Comparison of ENCODE assay signal across 8 cellular contexts in genomic region chrX:10615931-10616780, GRCh38. TPM values are rescaled to one million over a fixed set of nuclear protein-coding genes. Genes with fewer than 3 reads are reported as not detected.
DNase-seq lines count a peak whose midpoint lies in the region; ATAC-seq and TF ChIP-seq lines count a peak whose summit lies in the region.

No MANE protein-coding gene starts in this region.

- no peak overlapping the region for H3K27ac Mint-ChIP-seq in glutamatergic neuron (ENCODE audit: unreplicated experiment)
- H3K27ac Mint-ChIP-seq in naive thymus-derived CD4-positive, alpha-beta T cell = no peak overlapping the region

- H3K4me2 ChIP-seq in MM.1S (ENCODE audit: low read depth, low read length) = no peak overlapping the region

- H3K4me3 Mint-ChIP-seq in glutamatergic neuron (ENCODE audit: unreplicated experiment) = peak overlapping the region; percentile 8
- no peak overlapping the region for H3K4me3 Mint-ChIP-seq in naive thymus-derived CD4-positive, alpha-beta T cell

- peaks cover 11% of the 10 kb centered on the region; the same call in 1 of the 2 replicates for H3F3A ChIP-seq in MM.1S (ENCODE audit: insufficient read depth, low read length)

- H3K79me2 ChIP-seq in MM.1S (ENCODE audit: low read length) = peaks cover 35% of the 10 kb centered on the region

- DNase-seq in EH (ENCODE audit: low read depth) (peak; percentile 73), MM.1S (no peak), SW480 (ENCODE audit: low spot score) (peak; percentile 69), glutamatergic neuron (peak; percentile 37), putamen (ENCODE audit: low spot score) (peak; percentile 58)
- no peak for DNase-seq in naive thymus-derived CD4-positive, alpha-beta T cell
- DNase-seq in activated effector memory CD4-positive, alpha-beta T cell treated with anti-CD3 and anti-CD28 coated beads, Interleukin-2, amount 50 U/mL, for 16 hours = no peak

- peaks cover 25% of the 10 kb centered on the region for H3K4me1 Mint-ChIP-seq in glutamatergic neuron (ENCODE audit: low read depth, unreplicated experiment)
- peaks cover 4 to 18% (median 11%) of the 10 kb centered on the region in 7 donors for H3K4me1 Mint-ChIP-seq in naive thymus-derived CD4-positive, alpha-beta T cell

- no peak overlapping the region for H3K27ac ChIP-seq in MM.1S (ENCODE audit: low read length)
- H3K27ac ChIP-seq in naive thymus-derived CD4-positive, alpha-beta T cell (ENCODE audit: low read depth, low read length) = no peak overlapping the region

- no peak overlapping the region for H2AFZ ChIP-seq in MM.1S (ENCODE audit: low read length)

- peaks cover 2% of the 10 kb centered on the region for H3K27me3 Mint-ChIP-seq in glutamatergic neuron (ENCODE audit: unreplicated experiment)
- H3K27me3 Mint-ChIP-seq in naive thymus-derived CD4-positive, alpha-beta T cell = peaks cover 20 to 37% (median 23%) of the 10 kb centered on the region in 5 donors

- intact Hi-C loops in naive thymus-derived CD4-positive, alpha-beta T cell (cut with micrococcal nuclease) = loop anchor here (1.0 to 5.0 kb wide), 2 partner anchors 427 to 429 kb away; no protein-coding TSS in a partner anchor

- no peak overlapping the region for H3K9ac ChIP-seq in MM.1S (ENCODE audit: low read length)

- H4K20me1 ChIP-seq in MM.1S (ENCODE audit: insufficient read depth, low read length) = no peaks in the 10 kb centered on the region

- H3K9me2 ChIP-seq in MM.1S (replicated peaks; ENCODE audit: insufficient read depth, low read length) = no peaks in the 10 kb centered on the region

- peaks cover 1% of the 10 kb centered on the region for H3K9me3 Mint-ChIP-seq in glutamatergic neuron (ENCODE audit: unreplicated experiment)
- H3K9me3 Mint-ChIP-seq in naive thymus-derived CD4-positive, alpha-beta T cell = peaks cover 0 to 2% (median 0%) of the 10 kb centered on the region in 11 donors

- H3K36me3 ChIP-seq in MM.1S (replicated peaks; ENCODE audit: insufficient read depth, low read length) = no peaks in the 10 kb centered on the region
- H3K36me3 ChIP-seq in naive thymus-derived CD4-positive, alpha-beta T cell (ENCODE audit: control insufficient read depth in 2 of 3, insufficient read depth in 3 of 3, low read length in 3 of 3) = no peaks in the 10 kb centered on the region

- CTCF ChIA-PET in naive thymus-derived CD4-positive, alpha-beta T cell (lab: Charles Lee) = no interaction called here

- no peaks in the 10 kb centered on the region for H3K4me1 ChIP-seq in MM.1S (ENCODE audit: low read length)
- no peaks in the 10 kb centered on the region for H3K4me1 ChIP-seq in naive thymus-derived CD4-positive, alpha-beta T cell (ENCODE audit: control insufficient read depth in 2 of 2, insufficient read depth in 2 of 2, low read length in 2 of 2)

- H3K9me3 ChIP-seq in MM.1S (replicated peaks; ENCODE audit: insufficient read depth, low read length) = no peaks in the 10 kb centered on the region
- H3K9me3 ChIP-seq in naive thymus-derived CD4-positive, alpha-beta T cell (ENCODE audit: control insufficient read depth in 2 of 3, low read length in 3 of 3) = no peaks in the 10 kb centered on the region

- TF ChIP-seq CTCF in MM.1S (IDR thresholded peaks at IDR 0.05; ENCODE audit: low read length) (peak; percentile 39), glutamatergic neuron (IDR thresholded peaks at IDR 0.05; ENCODE audit: partially characterized antibody, unreplicated experiment) (peak; percentile 68)

- H3K4me3 ChIP-seq in MM.1S (ENCODE audit: low read length) = no peak overlapping the region
- H3K4me3 ChIP-seq in naive thymus-derived CD4-positive, alpha-beta T cell (ENCODE audit: low read length) = no peak overlapping the region

- no peaks in the 10 kb centered on the region for H3K27me3 ChIP-seq in MM.1S (replicated peaks; ENCODE audit: insufficient read depth, low read length)
- no peaks in the 10 kb centered on the region for H3K27me3 ChIP-seq in naive thymus-derived CD4-positive, alpha-beta T cell (ENCODE audit: control insufficient read depth in 2 of 2, insufficient read depth in 2 of 2, low read length in 2 of 2)

- POLR2A ChIA-PET in naive thymus-derived CD4-positive, alpha-beta T cell (lab: Charles Lee) = interaction anchor here (0.6 kb wide), 1 partner anchor 63 kb away, joined by 3 read pairs; no protein-coding TSS in a partner anchor

- no peaks in the 10 kb centered on the region for H3K36me3 Mint-ChIP-seq in glutamatergic neuron (ENCODE audit: unreplicated experiment)
- H3K36me3 Mint-ChIP-seq in naive thymus-derived CD4-positive, alpha-beta T cell = no peaks in the 10 kb centered on the region

- peak; percentile 51 for ATAC-seq in GM21423 (IDR thresholded peaks at IDR 0.05; ENCODE audit: unreplicated experiment)
- no peak for ATAC-seq in naive thymus-derived CD4-positive, alpha-beta T cell

RNA-seq across cellular contexts. Expression of gene MID1, which starts 4.2 kb away (rescaled TPM):
- total RNA-seq in glutamatergic neuron (ENCODE audit: unreplicated experiment) = 9.2 TPM
- under 1 TPM in 4 of 5 experiments, not detected in 1; 0.19 to 0.27 (median 0.23) TPM for total RNA-seq in naive thymus-derived CD4-positive, alpha-beta T cell
- polyA plus RNA-seq in naive thymus-derived CD4-positive, alpha-beta T cell = under 1 TPM in 1 of 2 donors, not detected in 1; 0.12 TPM

Comparison
In these comparisons a context has a peak if more than half of its experiments do, and no peak if none do; other contexts are left out.
1. DNase-seq: peak in EH (single experiment), SW480 (single experiment), glutamatergic neuron (single experiment) and putamen (single experiment); none in MM.1S (single experiment), naive thymus-derived CD4-positive, alpha-beta T cell (0 of 9) and activated effector memory CD4-positive, alpha-beta T cell treated with anti-CD3 and anti-CD28 coated beads, Interleukin-2, amount 50 U/mL, for 16 hours (single experiment).